ENCODE assay signal across 20 cellular contexts in genomic region chr7:94975316-94975715, GRCh38.
DNase-seq lines count a peak whose midpoint lies in the region; ATAC-seq, FAIRE-seq and TF ChIP-seq lines count a peak whose summit lies in the region.
"Had no signal": no experiment of that assay in that cellular context is flagged by ENCODE, and none has a peak within 500 bp of the region (broad histone marks: within the 10 kb centered on the region; RNA-seq: fewer than 3 reads in every experiment).

No MANE protein-coding gene starts in this region.

- TF ChIP-seq CTCF in MCF 10A (IDR thresholded peaks at IDR 0.05; ENCODE audit: unreplicated experiment) (no peak), mammary epithelial cell (conservative IDR thresholded peaks at IDR 0.05 in 1 of 2, IDR thresholded peaks at IDR 0.05 in 1 of 2; ENCODE audit: extremely low read depth in 1 of 2, insufficient read depth in 1 of 2, low read depth in 1 of 2, low read length in 2 of 2) (no peak), astrocyte of the cerebellum (IDR thresholded peaks at IDR 0.05; ENCODE audit: low read depth, low read length, missing control alignments) (no peak), foreskin fibroblast (IDR thresholded peaks at IDR 0.05; ENCODE audit: low read depth, low read length) (no peak)

- no peak overlapping the region for H3K27ac ChIP-seq in mammary epithelial cell (ENCODE audit: insufficient read depth, low read depth, low read length)
- H3K27ac ChIP-seq: spleen had no signal

- H3K4me1 ChIP-seq in mammary epithelial cell (ENCODE audit: insufficient read depth, low read length), result no peaks in the 10 kb centered on the region

- H2AFZ ChIP-seq in mammary epithelial cell (ENCODE audit: low read depth, low read length), result no peak overlapping the region

- no peak for TF ChIP-seq POLR2A in GM12892 (IDR thresholded peaks at IDR 0.05; ENCODE audit: low read depth, low read length)

- H3K79me2 ChIP-seq in mammary epithelial cell (ENCODE audit: insufficient read depth, low read length), result no peaks in the 10 kb centered on the region

- peak; percentile 12 for DNase-seq in MCF 10A (ENCODE audit: unreplicated experiment)
- no peak for DNase-seq in mammary epithelial cell
- DNase-seq in astrocyte of the cerebellum (ENCODE audit: low read depth), result peak; percentile 59
- peak; percentile 21 to 54 for DNase-seq in foreskin fibroblast
- DNase-seq in smooth muscle cell of the brain vasculature (ENCODE audit: low read depth, low spot score), result peak; percentile 37
- DNase-seq in GM12892 (ENCODE audit: insufficient read length), result no peak
- DNase-seq: activated CD4-positive, alpha-beta T cell treated with anti-CD3 and anti-CD28 coated beads, Interleukin-2, amount 50 U/mL, for 1 hour; activated T-cell treated with anti-CD3 and anti-CD28 coated beads, Interleukin-2, amount 50 U/mL, for 24 hours; midbrain; NCI-H146; NCI-H226; nucleus accumbens; spleen; stimulated activated naive B cell treated with anti-CD40 and anti-IgM and Interleukin-4, amounts not matched to agents 10 μg/mL and 1 μg/mL and 100 μg/mL, for 72 hours; transverse colon had no signal

- no peaks in the 10 kb centered on the region for H3K36me3 Mint-ChIP-seq in MCF 10A (ENCODE audit: insufficient read depth, unreplicated experiment)
- H3K36me3 Mint-ChIP-seq: activated naive CD8-positive, alpha-beta T cell; stimulated activated naive B cell treated with anti-CD40 and anti-IgM and Interleukin-4, amounts not matched to agents 10 μg/mL and 1 μg/mL and 100 μg/mL, for 72 hours had no signal

- CTCF ChIA-PET in MCF 10A (lab: Yijun Ruan, JAX) (no interaction called here), mammary epithelial cell (lab: Charles Lee; ENCODE audit: low non-redundant PET) (no interaction called here)

- in situ Hi-C loops in mammary epithelial cell (cut with MboI; ENCODE audit: low sequenced_read_pairs in 2 of 2) (no loop called here), astrocyte of the cerebellum (cut with HindIII; ENCODE audit: low sequenced_read_pairs) (no loop called here)

- intact Hi-C loops in MCF 10A (cut with micrococcal nuclease) (no loop called here), mammary epithelial cell (cut with micrococcal nuclease) (no loop called here)

- dilution Hi-C loops in mammary epithelial cell (cut with HindIII; ENCODE audit: low sequenced_read_pairs), result no loop called here

- H3K27ac Mint-ChIP-seq in MCF 10A (ENCODE audit: low read depth, unreplicated experiment), result no peak overlapping the region
- H3K27ac Mint-ChIP-seq: activated naive CD8-positive, alpha-beta T cell; activated T-cell treated with anti-CD3 and anti-CD28 coated beads, Interleukin-2, amount 50 U/mL, for 24 hours; stimulated activated naive B cell treated with anti-CD40 and anti-IgM and Interleukin-4, amounts not matched to agents 10 μg/mL and 1 μg/mL and 100 μg/mL, for 72 hours had no signal

- H3K4me1 Mint-ChIP-seq in MCF 10A (ENCODE audit: insufficient read depth, unreplicated experiment), result no peaks in the 10 kb centered on the region
- H3K4me1 Mint-ChIP-seq: central memory CD8-positive, alpha-beta T cell had no signal

- no peak overlapping the region for H3K4me2 ChIP-seq in mammary epithelial cell (ENCODE audit: insufficient read depth, low read depth, low read length)

- ATAC-seq in HG03354 (IDR thresholded peaks at IDR 0.05; ENCODE audit: poor library complexity, severe bottlenecking, unreplicated experiment) (no peak), HG02610 (IDR thresholded peaks at IDR 0.05; ENCODE audit: unreplicated experiment) (no peak)
- ATAC-seq: stimulated activated naive B cell treated with anti-CD40 and anti-IgM and Interleukin-4, amounts not matched to agents 10 μg/mL and 1 μg/mL and 100 μg/mL, for 72 hours had no signal

- H3K4me3 Mint-ChIP-seq in MCF 10A (ENCODE audit: unreplicated experiment), result no peak overlapping the region
- H3K4me3 Mint-ChIP-seq: activated naive CD8-positive, alpha-beta T cell; activated T-cell treated with anti-CD3 and anti-CD28 coated beads, Interleukin-2, amount 50 U/mL, for 24 hours; central memory CD8-positive, alpha-beta T cell; stimulated activated naive B cell treated with anti-CD40 and anti-IgM and Interleukin-4, amounts not matched to agents 10 μg/mL and 1 μg/mL and 100 μg/mL, for 72 hours had no signal

- H3K9me3 ChIP-seq in mammary epithelial cell (replicated peaks; ENCODE audit: insufficient read depth, low read length), result no peaks in the 10 kb centered on the region
- H3K9me3 ChIP-seq: spleen, transverse colon had no signal

- BruUV-seq in MCF 10A (replicated peaks; lab: Mats Ljungman, UMichigan) (no TSS peak), mammary epithelial cell (replicated peaks; lab: Mats Ljungman, UMichigan) (no TSS peak)

- no peak overlapping the region for H3K4me3 ChIP-seq in mammary epithelial cell (replicated peaks in 1 of 3; ENCODE audit: insufficient read depth in 1 of 3, low read depth in 2 of 3, low read length in 3 of 3)
- H3K4me3 ChIP-seq in astrocyte of the cerebellum (ENCODE audit: low read depth, low read length), result no peak overlapping the region
- no peak overlapping the region for H3K4me3 ChIP-seq in foreskin fibroblast (ENCODE audit: low read depth in 1 of 2, low read length in 2 of 2)
- H3K4me3 ChIP-seq: spleen, transverse colon had no signal

- no peak for FAIRE-seq in GM12892 (lab: Jason Lieb, UNC)
- FAIRE-seq: keratinocyte had no signal

- H3K9me3 Mint-ChIP-seq in MCF 10A (ENCODE audit: unreplicated experiment), result no peaks in the 10 kb centered on the region
- H3K9me3 Mint-ChIP-seq: activated T-cell treated with anti-CD3 and anti-CD28 coated beads, Interleukin-2, amount 50 U/mL, for 24 hours had no signal

- H3K27me3 ChIP-seq in mammary epithelial cell (ENCODE audit: insufficient read depth, low read length), result no peaks in the 10 kb centered on the region
- H3K27me3 ChIP-seq: spleen, transverse colon had no signal

- POLR2A ChIA-PET in MCF 10A (lab: Yijun Ruan, JAX), result no interaction called here

- no peaks in the 10 kb centered on the region for H4K20me1 ChIP-seq in mammary epithelial cell (ENCODE audit: insufficient read depth, low read length)

- no peak overlapping the region for H3K9ac ChIP-seq in mammary epithelial cell (ENCODE audit: insufficient read depth, low read length)

- H3K36me3 ChIP-seq in mammary epithelial cell (ENCODE audit: insufficient read depth, low read length), result no peaks in the 10 kb centered on the region
- H3K36me3 ChIP-seq: spleen, transverse colon had no signal

- no peaks in the 10 kb centered on the region for H3K27me3 Mint-ChIP-seq in MCF 10A (ENCODE audit: insufficient read depth, unreplicated experiment)
- H3K27me3 Mint-ChIP-seq: activated naive CD8-positive, alpha-beta T cell; activated T-cell treated with anti-CD3 and anti-CD28 coated beads, Interleukin-2, amount 50 U/mL, for 24 hours; central memory CD8-positive, alpha-beta T cell; stimulated activated naive B cell treated with anti-CD40 and anti-IgM and Interleukin-4, amounts not matched to agents 10 μg/mL and 1 μg/mL and 100 μg/mL, for 72 hours had no signal

Comparison
In these comparisons a context has a peak if more than half of its experiments do, and no peak if none do; other contexts are left out.
1. DNase-seq: peak in MCF 10A (single experiment), astrocyte of the cerebellum (single experiment), foreskin fibroblast (2 of 2) and smooth muscle cell of the brain vasculature (single experiment); none in mammary epithelial cell (single experiment) and GM12892 (single experiment).